1 cellular context compared by ENCODE assay signal in the genomic region with DNA sequence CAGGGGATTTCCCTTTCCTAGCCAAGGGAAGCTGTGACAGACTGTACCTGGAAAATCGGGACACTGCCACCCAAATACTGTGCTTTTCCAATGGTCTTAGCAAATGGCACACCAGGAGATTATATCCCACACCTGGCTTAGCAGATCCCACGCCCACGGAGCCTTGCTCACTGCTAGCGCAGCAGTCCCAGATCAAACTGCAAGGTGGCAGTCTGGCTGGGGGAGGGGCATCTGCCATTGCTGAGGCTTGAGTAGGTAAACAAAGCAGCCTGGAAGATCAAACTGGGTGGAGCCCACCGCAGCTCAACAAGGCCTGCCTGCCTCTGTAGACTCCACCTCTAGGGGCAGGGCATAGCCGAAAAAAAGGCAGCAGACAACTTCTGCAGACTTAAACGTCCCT. TPM values are rescaled to one million over a fixed set of nuclear protein-coding genes. Genes with fewer than 3 reads are reported as not detected.
"Had no signal": no experiment of that assay in that cellular context is flagged by ENCODE, and none has a peak within 500 bp of the region (broad histone marks: within the 10 kb centered on the region; RNA-seq: fewer than 3 reads in every experiment).

No MANE protein-coding gene starts in this region.

RNA-seq across cellular contexts. Expression of a gene that starts 48.6 kb away (rescaled TPM):
- polyA plus RNA-seq: HepG2 had no signal
